Comparison of ENCODE assay signal across 8 cellular contexts in the genomic region with DNA sequence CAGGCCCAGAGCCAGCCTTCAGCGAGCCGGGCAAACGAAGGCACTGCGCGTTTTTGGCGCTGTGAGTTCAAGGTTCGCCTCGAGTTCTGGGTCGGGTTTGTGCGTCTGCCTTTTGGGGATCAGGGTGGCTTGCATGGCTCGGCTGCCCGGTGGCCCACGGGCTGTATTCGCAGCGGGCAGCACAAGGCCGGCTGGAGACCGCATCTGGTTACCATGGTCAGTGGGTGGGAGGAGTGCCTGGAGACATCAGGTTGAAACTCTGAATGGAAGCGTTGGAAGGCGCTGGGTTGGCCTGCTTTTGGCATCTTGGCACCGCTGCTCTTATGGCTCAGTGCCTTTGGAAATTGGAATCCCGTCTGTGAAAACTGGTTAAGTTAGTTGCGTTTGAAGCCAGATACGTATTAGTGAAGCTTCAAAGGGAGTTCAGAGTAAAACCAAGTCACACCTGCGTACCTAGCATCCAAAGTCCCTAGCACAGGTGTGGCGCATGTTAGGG. TPM values are rescaled to one million over a fixed set of nuclear protein-coding genes. Genes with fewer than 3 reads are reported as not detected.
DNase-seq lines count a peak whose midpoint lies in the region; ATAC-seq and TF ChIP-seq lines count a peak whose summit lies in the region.

No MANE protein-coding gene starts in this region.

- H3K27ac ChIP-seq in endodermal cell (ENCODE audit: low read depth, low read length), result no peak overlapping the region
- no peak overlapping the region for H3K27ac ChIP-seq in neuronal stem cell (replicated peaks; ENCODE audit: low read length)

- POLR2A ChIA-PET in BJ (lab: Charles Lee), result no interaction called here

- H3K4me1 Mint-ChIP-seq in IgD-negative memory B cell (peaks cover 7 to 13% (median 10%) of the 10 kb centered on the region in 3 donors), endodermal cell (peaks cover 9% of the 10 kb centered on the region)

- peak overlapping the region; percentile 22 for H2AK5ac ChIP-seq in neuronal stem cell (ENCODE audit: low read depth, low read length)

- H3K9me3 ChIP-seq in endodermal cell (ENCODE audit: control insufficient read depth, low read length) (no peaks in the 10 kb centered on the region), neuronal stem cell (replicated peaks in 1 of 2; ENCODE audit: control insufficient read depth in 2 of 2, insufficient read depth in 1 of 2, low read depth in 1 of 2, low read length in 2 of 2) (peaks cover 0 to 5% of the 10 kb centered on the region in 2 donors), HAP-1 (no peaks in the 10 kb centered on the region)

- peak overlapping the region; percentile 95 for H2AFZ ChIP-seq in neuronal stem cell (ENCODE audit: low read length)

- H3K4me3 ChIP-seq in BJ (ENCODE audit: low read depth, low read length), result peak overlapping the region; percentile 46
- H3K4me3 ChIP-seq in endodermal cell (ENCODE audit: low read length), result peak overlapping the region; percentile 78
- peak overlapping the region; percentile 46 to 84 for H3K4me3 ChIP-seq in neuronal stem cell (ENCODE audit: low read length in 2 of 2)
- no peak overlapping the region for H3K4me3 ChIP-seq in HAP-1

- no peak overlapping the region for H3K4ac ChIP-seq in neuronal stem cell (ENCODE audit: low read length)

- CTCF ChIA-PET in BJ (lab: Yijun Ruan, JAX), result interaction anchor here (1.0 to 2.2 kb wide), 2 partner anchors 25 to 352 kb away, joined by 5 to 6 read pairs; no protein-coding TSS in a partner anchor

- H3K4me3 Mint-ChIP-seq in IgD-negative memory B cell (peak overlapping the region; percentile 29 to 88 (median 59)), endodermal cell (peak overlapping the region; percentile 71)

- no peak overlapping the region for H4K91ac ChIP-seq in neuronal stem cell (ENCODE audit: low read depth, low read length, poor library complexity)

- no peak overlapping the region for H4K8ac ChIP-seq in neuronal stem cell (ENCODE audit: low read depth, low read length)

- H2BK15ac ChIP-seq in neuronal stem cell (ENCODE audit: low read length), result peak overlapping the region; percentile 82

- H3K27me3 ChIP-seq in BJ (ENCODE audit: control insufficient read depth, insufficient read depth, low read length), result peaks cover 36% of the 10 kb centered on the region
- peaks cover 54% of the 10 kb centered on the region for H3K27me3 ChIP-seq in endodermal cell (ENCODE audit: control insufficient read depth, insufficient read depth, low read length, poor library complexity, severe bottlenecking)
- peaks cover 7 to 70% (median 21%) of the 10 kb centered on the region in 3 experiments for H3K27me3 ChIP-seq in neuronal stem cell (ENCODE audit: control insufficient read depth in 3 of 3, insufficient read depth in 3 of 3, low read depth in 1 of 3, low read length in 3 of 3)
- peaks cover 40% of the 10 kb centered on the region for H3K27me3 ChIP-seq in HAP-1 (ENCODE audit: low read depth)

- H3K36me3 ChIP-seq in BJ (ENCODE audit: control insufficient read depth, insufficient read depth, low read length), result no peaks in the 10 kb centered on the region
- H3K36me3 ChIP-seq in endodermal cell (ENCODE audit: control insufficient read depth, insufficient read depth, low read length), result no peaks in the 10 kb centered on the region
- no peaks in the 10 kb centered on the region for H3K36me3 ChIP-seq in neuronal stem cell (replicated peaks in 1 of 2; ENCODE audit: control insufficient read depth in 2 of 2, insufficient read depth in 2 of 2, low read length in 2 of 2)
- H3K36me3 ChIP-seq in HAP-1 (replicated peaks), result no peaks in the 10 kb centered on the region

- H2BK120ac ChIP-seq in neuronal stem cell (ENCODE audit: low read depth, low read length), result peak overlapping the region; percentile 25

- no peaks in the 10 kb centered on the region for H3K79me1 ChIP-seq in neuronal stem cell (ENCODE audit: low read depth, low read length)

- H3K23ac ChIP-seq in neuronal stem cell (ENCODE audit: low read depth, low read length, poor library complexity), result peak overlapping the region; percentile 75

- H2BK5ac ChIP-seq in neuronal stem cell (ENCODE audit: low read length), result no peak overlapping the region

- in situ Hi-C loops in HAP-1 (cut with MboI; ENCODE audit: low sequenced_read_pairs), result no loop called here

- peak overlapping the region; percentile 90 for H3K14ac ChIP-seq in neuronal stem cell (ENCODE audit: low read length)

- peak overlapping the region; percentile 44 for H3K18ac ChIP-seq in neuronal stem cell (ENCODE audit: low read length)

- H3K4me1 ChIP-seq in endodermal cell (ENCODE audit: control insufficient read depth, insufficient read depth, low read length), result no peaks in the 10 kb centered on the region
- peaks cover 5 to 8% of the 10 kb centered on the region in 2 donors for H3K4me1 ChIP-seq in neuronal stem cell (ENCODE audit: control insufficient read depth in 2 of 2, insufficient read depth in 1 of 2, low read depth in 1 of 2, low read length in 2 of 2)
- H3K4me1 ChIP-seq in HAP-1, result no peaks in the 10 kb centered on the region

- 23 to 47% methylated on average over 12 to 25 of the region's 25 CpGs for WGBS in endodermal cell (ENCODE audit: insufficient coverage in 1 of 2, insufficient read length in 1 of 2), 2 experiments
- no CpG with 5 or more reads among the region's 25 CpGs for WGBS in neuronal stem cell (ENCODE audit: extremely low coverage in 2 of 2, insufficient read length in 2 of 2, insufficient replicate concordance in 1 of 2), 2 donors

- ATAC-seq in GM18870 (IDR thresholded peaks at IDR 0.05; ENCODE audit: unreplicated experiment), result no peak
- no peak for ATAC-seq in esophagus mucosa
- no peak for ATAC-seq in GM21737 (IDR thresholded peaks at IDR 0.05; ENCODE audit: unreplicated experiment)

- no peak overlapping the region for H2BK12ac ChIP-seq in neuronal stem cell (ENCODE audit: low read length)

- H3K4me2 ChIP-seq in neuronal stem cell (ENCODE audit: insufficient read depth, low read length, poor library complexity, severe bottlenecking), result peak overlapping the region; percentile 96

- H3K27ac Mint-ChIP-seq in IgD-negative memory B cell (no peak overlapping the region), endodermal cell (no peak overlapping the region)

- TF ChIP-seq CTCF in BJ (IDR thresholded peaks at IDR 0.05; ENCODE audit: insufficient read depth, low read depth, low read length), result no peak
- no peak for TF ChIP-seq CTCF in endodermal cell (conservative IDR thresholded peaks at IDR 0.05)

- H3K9ac ChIP-seq in endodermal cell (ENCODE audit: extremely low read depth, low read length, poor library complexity, severe bottlenecking), result no peak overlapping the region
- H3K9ac ChIP-seq in neuronal stem cell (ENCODE audit: low read depth, low read length, poor library complexity), result peak overlapping the region; percentile 95

- H3K9me3 Mint-ChIP-seq in IgD-negative memory B cell (peaks cover 0 to 2% (median 0%) of the 10 kb centered on the region in 3 donors), endodermal cell (no peaks in the 10 kb centered on the region)

- peaks cover 39% of the 10 kb centered on the region for H3K27me3 Mint-ChIP-seq in IgD-negative memory B cell
- H3K27me3 Mint-ChIP-seq in endodermal cell (ENCODE audit: insufficient read depth), result peaks cover 64% of the 10 kb centered on the region

- DNase-seq in BJ (ENCODE audit: low read depth), result no peak
- no peak for DNase-seq in endodermal cell
- no peak for DNase-seq in neuronal stem cell (ENCODE audit: low spot score)
- DNase-seq in HAP-1 (ENCODE audit: low spot score in 2 of 2), result no peak

- no peaks in the 10 kb centered on the region for H3K36me3 Mint-ChIP-seq in IgD-negative memory B cell
- H3K36me3 Mint-ChIP-seq in endodermal cell (ENCODE audit: low read depth), result no peaks in the 10 kb centered on the region

RNA-seq across cellular contexts. Expression of a gene that starts 0.6 kb away (rescaled TPM):
- 2.1 and 2.5 TPM in 2 replicates for polyA plus RNA-seq in BJ (2011; rRNA removed)
- 5.4 and 9.3 TPM in 2 replicates for polyA minus RNA-seq in BJ (2011; rRNA and poly(A)+ RNA removed)
- polyA plus RNA-seq in IgD-negative memory B cell, result not detected
- total RNA-seq in endodermal cell, result under 1 TPM; 0.53 to 1.00 TPM
- 0.39 TPM for polyA plus RNA-seq in endodermal cell (2013, experiment 1 of 2)
- 0.46 TPM for polyA plus RNA-seq in endodermal cell (2013, experiment 2 of 2)
- polyA plus RNA-seq in neuronal stem cell (2013, experiment 1 of 2), result 0.56 TPM
- polyA plus RNA-seq in neuronal stem cell (2013, experiment 2 of 2), result 0.62 TPM
- 0.12 TPM for total RNA-seq in esophagus mucosa

RNA-seq across cellular contexts. Expression of a gene that starts 50.9 kb away (rescaled TPM):
- 6.2 and 15.3 TPM in 2 replicates for polyA plus RNA-seq in BJ (2011; rRNA removed)
- 3.4 and 4.4 TPM in 2 replicates for polyA minus RNA-seq in BJ (2011; rRNA and poly(A)+ RNA removed)
- 5.2 TPM for polyA plus RNA-seq in IgD-negative memory B cell
- 10 to 100 TPM in 1 of 2 donors, 1 to 10 TPM in 1; 8.6 to 21.6 TPM for total RNA-seq in endodermal cell
- polyA plus RNA-seq in endodermal cell (2013, experiment 1 of 2), result 15.0 TPM
- polyA plus RNA-seq in endodermal cell (2013, experiment 2 of 2), result 17.8 TPM
- 13.6 TPM for polyA plus RNA-seq in neuronal stem cell (2013, experiment 1 of 2)
- polyA plus RNA-seq in neuronal stem cell (2013, experiment 2 of 2), result 13.9 TPM
- 3.8 TPM for total RNA-seq in esophagus mucosa
